ENCODE assay signal across 1 cellular context in the genomic region with DNA sequence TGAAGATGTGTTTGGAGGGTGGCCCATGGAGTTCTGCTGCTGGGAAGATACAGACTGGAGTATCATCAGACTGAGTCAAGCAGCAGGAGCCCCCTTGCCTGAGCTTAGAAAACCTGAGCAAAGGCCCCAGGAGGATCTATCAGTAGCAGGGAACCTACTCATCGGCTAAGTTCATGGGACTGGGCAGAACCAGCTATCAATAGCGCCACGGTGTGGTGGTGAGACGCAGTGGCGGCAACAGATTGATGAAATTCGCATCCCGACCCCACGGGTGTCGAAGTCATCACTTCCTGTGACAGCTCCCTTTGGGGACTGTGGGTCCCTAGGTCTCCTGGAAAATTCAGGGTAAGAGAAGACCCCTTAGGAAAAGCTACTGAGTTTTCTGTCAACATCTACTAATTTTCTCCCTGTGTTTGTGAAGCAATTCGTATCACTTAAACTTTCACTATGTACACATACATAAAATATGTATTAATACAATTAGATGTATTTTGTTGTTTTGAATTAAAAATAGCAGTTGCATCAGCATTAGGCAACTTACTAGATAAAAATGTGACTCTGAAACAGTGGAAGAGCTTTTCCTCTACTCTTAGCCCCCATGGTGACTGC.
TF ChIP-seq lines count a peak whose summit lies in the region.

No MANE protein-coding gene starts in this region.

TF ChIP-seq in HepG2, 621 proteins besides CTCF, POLR2A, EP300 and RAD21:
- TF ChIP-seq ZMAT3 (CRISPR knock-in tag; conservative IDR thresholded peaks at IDR 0.05) (no peak), ZNF616 (CRISPR knock-in tag; IDR thresholded peaks at IDR 0.05; ENCODE audit: low read depth) (no peak), PCBP1 (IDR thresholded peaks at IDR 0.05; ENCODE audit: borderline replicate concordance, low read depth, low read length) (no peak), SMC3 (IDR thresholded peaks at IDR 0.05; ENCODE audit: low read length) (peak; percentile 42; the same call in 1 of the 2 replicates), PAWR (CRISPR knock-in tag; IDR thresholded peaks at IDR 0.05; ENCODE audit: borderline replicate concordance) (no peak), ZNF17 (CRISPR knock-in tag; IDR thresholded peaks at IDR 0.05) (no peak), EHMT2 (IDR thresholded peaks at IDR 0.05; ENCODE audit: borderline replicate concordance, low read depth, low read length) (no peak), STAG1 (CRISPR knock-in tag; IDR thresholded peaks at IDR 0.05) (peak; percentile 58)
- TF ChIP-seq, protein P1, sequence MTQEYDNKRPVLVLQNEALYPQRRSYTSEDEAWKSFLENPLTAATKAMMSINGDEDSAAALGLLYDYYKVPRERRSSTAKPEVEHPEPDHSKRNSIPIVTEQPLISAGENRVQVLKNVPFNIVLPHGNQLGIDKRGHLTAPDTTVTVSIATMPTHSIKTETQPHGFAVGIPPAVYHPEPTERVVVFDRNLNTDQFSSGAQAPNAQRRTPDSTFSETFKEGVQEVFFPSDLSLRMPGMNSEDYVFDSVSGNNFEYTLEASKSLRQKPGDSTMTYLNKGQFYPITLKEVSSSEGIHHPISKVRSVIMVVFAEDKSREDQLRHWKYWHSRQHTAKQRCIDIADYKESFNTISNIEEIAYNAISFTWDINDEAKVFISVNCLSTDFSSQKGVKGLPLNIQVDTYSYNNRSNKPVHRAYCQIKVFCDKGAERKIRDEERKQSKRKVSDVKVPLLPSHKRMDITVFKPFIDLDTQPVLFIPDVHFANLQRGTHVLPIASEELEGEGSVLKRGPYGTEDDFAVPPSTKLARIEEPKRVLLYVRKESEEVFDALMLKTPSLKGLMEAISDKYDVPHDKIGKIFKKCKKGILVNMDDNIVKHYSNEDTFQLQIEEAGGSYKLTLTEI (CRISPR knock-in tag; conservative IDR thresholded peaks at IDR 0.05): no peak
